9 cellular contexts compared by ENCODE assay signal in the genomic region with DNA sequence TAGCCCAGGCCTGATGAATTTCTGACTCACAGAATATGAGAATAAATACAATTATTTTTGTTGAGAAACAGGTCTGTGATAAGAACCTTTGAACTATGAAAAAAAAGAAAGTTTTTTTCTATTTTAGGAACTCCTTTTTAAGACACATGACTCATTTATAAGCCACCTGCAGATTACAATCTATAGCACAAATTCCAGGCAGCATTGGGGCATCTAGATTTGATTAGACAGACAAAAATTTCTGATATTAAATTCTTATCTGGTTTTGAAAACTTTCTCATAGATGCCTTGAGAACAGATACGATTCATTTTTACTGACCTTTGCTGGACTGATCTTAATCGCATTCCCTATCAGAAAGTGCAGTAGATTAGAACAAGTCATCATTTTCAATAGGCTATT.
"Had no signal": no experiment of that assay in that cellular context is flagged by ENCODE, and none has a peak within 500 bp of the region (broad histone marks: within the 10 kb centered on the region; RNA-seq: fewer than 3 reads in every experiment).

No MANE protein-coding gene starts in this region.

- H2AFZ ChIP-seq: GM23248 had no signal

- ATAC-seq: HCT116, K562 had no signal

- H3K36me3 ChIP-seq: HAP-1 had no signal

- H3K27ac ChIP-seq: GM23248 had no signal

- DNase-seq: GM23248, GOT3, H7, HFFc6, IMR-90 had no signal

- H3K9ac ChIP-seq: GM23248 had no signal

- FAIRE-seq: HTR-8/SVneo, K562 had no signal

- H3K4me3 ChIP-seq: GM23248, HAP-1, K562 had no signal

- H3K9me3 ChIP-seq: HAP-1 had no signal
